In genomic region chr6:166600932-166601331, GRCh38 we compare ENCODE assay signal across 28 cellular contexts.
"Had no signal": no experiment of that assay in that cellular context is flagged by ENCODE, and none has a peak within 500 bp of the region (broad histone marks: within the 10 kb centered on the region; RNA-seq: fewer than 3 reads in every experiment).

No MANE protein-coding gene starts in this region.

- H3K9me3 ChIP-seq: MG63, Peyer's patch, SJCRH30 had no signal

- H3K27me3 ChIP-seq: MG63, Peyer's patch, SJCRH30 had no signal

- H3K4me1 ChIP-seq: SJCRH30 had no signal

- H3K4me3 ChIP-seq: MG63, Peyer's patch, SJCRH30 had no signal

- H3K27ac ChIP-seq: Peyer's patch, RWPE1, SJCRH30 had no signal

- H3K27me3 Mint-ChIP-seq: activated naive CD8-positive, alpha-beta T cell treated with anti-CD3 and anti-CD28 coated beads, Interleukin-2, amount 10 ng/mL, durations not matched to agents 7 days and 5 days had no signal

- H3K27ac Mint-ChIP-seq: activated CD8-positive, alpha-beta T cell treated with anti-CD3 and anti-CD28 coated beads, Interleukin-2, amount 10 ng/mL, durations not matched to agents 7 days and 5 days; activated naive CD8-positive, alpha-beta T cell treated with anti-CD3 and anti-CD28 coated beads, Interleukin-2, amount 10 ng/mL, durations not matched to agents 7 days and 5 days; T-helper 1 cell treated with Interleukin-12 subunit alpha and Interleukin-12 subunit beta and Interleukin-4 antibody, amounts not matched to agents 30 μg/mL and 1 μg/mL, for 36 hours; WTC11 had no signal

- H3K36me3 ChIP-seq: MG63, Peyer's patch, SJCRH30 had no signal

- H3K4me3 Mint-ChIP-seq: activated CD8-positive, alpha-beta T cell treated with anti-CD3 and anti-CD28 coated beads, Interleukin-2, amount 10 ng/mL, durations not matched to agents 7 days and 5 days; activated naive CD8-positive, alpha-beta T cell treated with anti-CD3 and anti-CD28 coated beads, Interleukin-2, amount 10 ng/mL, durations not matched to agents 7 days and 5 days; T-helper 1 cell treated with Interleukin-12 subunit alpha and Interleukin-12 subunit beta and Interleukin-4 antibody, amounts not matched to agents 30 μg/mL and 1 μg/mL, for 36 hours; WTC11 had no signal

- DNase-seq: activated CD4-positive, alpha-beta T cell treated with anti-CD3 and anti-CD28 coated beads for 48 hours; activated CD4-positive, alpha-beta T cell treated with anti-CD3 and anti-CD28 coated beads, Interleukin-2, amount 50 U/mL, for 4 hours; activated CD4-positive, CD25-positive, alpha-beta regulatory T cell treated with anti-CD3 and anti-CD28 coated beads, Interleukin-2, amount 50 U/mL, for 72 hours; activated CD8-positive, alpha-beta memory T cell treated with anti-CD3 and anti-CD28 coated beads, Interleukin-2, amount 50 U/mL, for 48 hours; activated CD8-positive, alpha-beta T cell treated with anti-CD3 and anti-CD28 coated beads, Interleukin-2, amount 10 ng/mL, durations not matched to agents 7 days and 5 days; activated naive CD4-positive, alpha-beta T cell treated with anti-CD3 and anti-CD28 coated beads, Interleukin-2, amount 50 U/mL, for 16 hours; activated naive CD8-positive, alpha-beta T cell treated with anti-CD3 and anti-CD28 coated beads, Interleukin-2, amount 10 ng/mL, durations not matched to agents 7 days and 5 days; activated T-cell treated with anti-CD3 and anti-CD28 coated beads, Interleukin-2, amount 50 U/mL, for 1 hour; amniotic stem cell; KG1; MG63; MV-4-11; NCI-H1092 treated with DMSO at 0.1 percent for 48 hours; NCI-H1417 treated with DMSO at 0.1 percent for 48 hours; NCI-H1694; NCI-H2029; NCI-H2107; NCI-H2171 treated with DMSO at 0.1 percent for 48 hours; NCI-H226; NCI-H526; NCI-H82; OCI-M1; Peyer's patch; Right ventricle myocardium superior; SJCRH30 had no signal

- H3K9me3 Mint-ChIP-seq: activated naive CD8-positive, alpha-beta T cell treated with anti-CD3 and anti-CD28 coated beads, Interleukin-2, amount 10 ng/mL, durations not matched to agents 7 days and 5 days; T-helper 1 cell treated with Interleukin-12 subunit alpha and Interleukin-12 subunit beta and Interleukin-4 antibody, amounts not matched to agents 30 μg/mL and 1 μg/mL, for 36 hours; WTC11 had no signal

- H3K4me1 Mint-ChIP-seq: activated naive CD8-positive, alpha-beta T cell treated with anti-CD3 and anti-CD28 coated beads, Interleukin-2, amount 10 ng/mL, durations not matched to agents 7 days and 5 days had no signal

- H3K36me3 Mint-ChIP-seq: activated naive CD8-positive, alpha-beta T cell treated with anti-CD3 and anti-CD28 coated beads, Interleukin-2, amount 10 ng/mL, durations not matched to agents 7 days and 5 days; WTC11 had no signal
